Comparison of ENCODE assay signal across 17 cellular contexts in the genomic region with DNA sequence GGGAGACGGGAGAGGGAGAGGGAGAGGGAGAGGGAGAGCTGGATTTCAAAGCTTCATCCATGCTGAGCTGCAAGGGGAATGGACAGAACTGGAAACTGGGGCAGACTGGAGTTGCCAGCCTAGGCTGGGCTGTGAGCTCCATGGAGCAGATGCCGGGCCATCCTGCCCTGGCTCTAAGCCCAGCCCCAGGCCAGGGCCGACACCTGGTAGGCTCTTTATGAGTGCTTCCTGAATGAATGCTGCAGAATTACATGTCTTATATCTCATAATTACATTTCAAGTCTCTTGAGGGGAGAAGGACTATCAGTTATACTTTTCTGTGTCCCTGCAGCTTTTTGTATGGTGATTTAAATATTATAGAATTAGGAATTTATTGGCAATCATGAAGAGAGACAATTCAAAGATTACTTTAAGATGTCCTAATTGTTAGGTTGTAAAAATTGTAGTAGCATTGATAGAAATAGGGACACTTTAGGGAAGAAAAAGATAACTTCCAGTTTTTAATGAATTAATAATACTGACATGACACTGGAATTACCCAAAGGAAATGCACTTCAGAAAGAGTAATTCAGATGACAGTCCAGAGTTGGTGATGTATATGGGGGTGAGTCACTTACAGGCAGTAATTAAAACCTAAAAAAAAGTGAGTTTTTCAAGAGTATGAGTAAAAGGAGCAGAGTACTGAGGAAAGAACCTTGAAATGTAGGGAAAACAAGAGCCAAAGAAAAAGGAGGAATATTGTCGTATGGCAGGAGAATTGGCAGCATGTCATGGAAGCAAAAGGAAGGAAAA. TPM values are rescaled to one million over a fixed set of nuclear protein-coding genes. Genes with fewer than 3 reads are reported as not detected.
DNase-seq lines count a peak whose midpoint lies in the region; ATAC-seq, FAIRE-seq and TF ChIP-seq lines count a peak whose summit lies in the region.
"Had no signal": no experiment of that assay in that cellular context is flagged by ENCODE, and none has a peak within 500 bp of the region (broad histone marks: within the 10 kb centered on the region; RNA-seq: fewer than 3 reads in every experiment).

No MANE protein-coding gene starts in this region.

- H3K4me3 Mint-ChIP-seq in stimulated activated memory B cell treated with anti-CD40 and anti-IgM and Interleukin-4, amounts not matched to agents 10 μg/mL and 1 μg/mL and 100 μg/mL, for 72 hours: no peak overlapping the region
- H3K4me3 Mint-ChIP-seq: activated naive CD4-positive, alpha-beta T cell treated with anti-CD3 and anti-CD28 coated beads for 36 hours; central memory CD8-positive, alpha-beta T cell; naive thymus-derived CD8-positive, alpha-beta T cell had no signal

- no peaks in the 10 kb centered on the region for H3K4me1 Mint-ChIP-seq in stimulated activated memory B cell treated with anti-CD40 and anti-IgM and Interleukin-4, amounts not matched to agents 10 μg/mL and 1 μg/mL and 100 μg/mL, for 72 hours
- H3K4me1 Mint-ChIP-seq: naive thymus-derived CD8-positive, alpha-beta T cell had no signal

- no peak overlapping the region for H4K5ac ChIP-seq in IMR-90 (ENCODE audit: low read depth, low read length)

- H3K27ac ChIP-seq in IMR-90 (ENCODE audit: insufficient read depth, low read length): no peak overlapping the region
- H3K27ac ChIP-seq: epithelial cell of prostate had no signal

- WGBS in IMR-90 (ENCODE audit: extremely low coverage in 2 of 2, insufficient read length in 1 of 2), 2 experiments: 100% methylated on average over 1 of the region's 4 CpGs; no CpG with 5 or more reads in 1 of the 2 experiments

- no peak overlapping the region for H3K56ac ChIP-seq in IMR-90 (ENCODE audit: extremely low read depth, insufficient read depth, low read length)

- no peak overlapping the region for H2BK120ac ChIP-seq in IMR-90 (ENCODE audit: low read depth, low read length)

- no peak overlapping the region for H2BK20ac ChIP-seq in IMR-90 (ENCODE audit: low read depth, low read length)

- peaks cover 4% of the 10 kb centered on the region; the same call in 1 of the 2 replicates for H3K9me1 ChIP-seq in IMR-90 (ENCODE audit: insufficient read depth, low read length)

- no peak overlapping the region for H2BK15ac ChIP-seq in IMR-90 (ENCODE audit: low read depth, low read length)

- H2BK5ac ChIP-seq in IMR-90 (ENCODE audit: low read depth, low read length, poor library complexity, severe bottlenecking): no peak overlapping the region

- no peak overlapping the region for H4K91ac ChIP-seq in IMR-90 (ENCODE audit: insufficient read depth, low read depth, low read length)

- peaks cover 14% of the 10 kb centered on the region for H3K36me3 ChIP-seq in IMR-90 (ENCODE audit: control insufficient read depth, insufficient read depth, low read length)

- TF ChIP-seq CTCF in IMR-90 (conservative IDR thresholded peaks at IDR 0.05; ENCODE audit: low read depth, low read length): no peak

- H3K14ac ChIP-seq in IMR-90 (replicated peaks; ENCODE audit: low read depth, low read length): no peak overlapping the region

- no peaks in the 10 kb centered on the region for H3K27me3 ChIP-seq in IMR-90 (ENCODE audit: control insufficient read depth, insufficient read depth, low read length)

- no peak for TF ChIP-seq POLR2A in IMR-90 (IDR thresholded peaks at IDR 0.05; ENCODE audit: low read depth, low read length)

- H3K27ac Mint-ChIP-seq in stimulated activated memory B cell treated with anti-CD40 and anti-IgM and Interleukin-4, amounts not matched to agents 10 μg/mL and 1 μg/mL and 100 μg/mL, for 72 hours: no peak overlapping the region
- H3K27ac Mint-ChIP-seq: activated naive CD4-positive, alpha-beta T cell treated with anti-CD3 and anti-CD28 coated beads for 36 hours had no signal

- H3K4me3 ChIP-seq in IMR-90 (ENCODE audit: insufficient read depth, low read depth, low read length): no peak overlapping the region

- intact Hi-C loops in IMR-90 (cut with micrococcal nuclease): no loop called here

- CTCF ChIA-PET in IMR-90 (lab: Yijun Ruan, JAX): no interaction called here

- dilution Hi-C loops in IMR-90 (cut with HindIII; ENCODE audit: low sequenced_read_pairs, unreplicated experiment): no loop called here

- H3K9me3 ChIP-seq in IMR-90 (ENCODE audit: control insufficient read depth, insufficient read depth, low read length): no peaks in the 10 kb centered on the region

- peaks cover 2 to 5% of the 10 kb centered on the region in 2 experiments; a peak in 2 of 4 replicates for H3K79me1 ChIP-seq in IMR-90 (ENCODE audit: low read depth in 1 of 2, low read length in 2 of 2)

- no peaks in the 10 kb centered on the region for H3K4me1 ChIP-seq in IMR-90 (ENCODE audit: control insufficient read depth, insufficient read depth, low read length)

- TF ChIP-seq RAD21 in IMR-90 (IDR thresholded peaks at IDR 0.05; ENCODE audit: low read length): no peak

- H3K27me3 Mint-ChIP-seq in stimulated activated memory B cell treated with anti-CD40 and anti-IgM and Interleukin-4, amounts not matched to agents 10 μg/mL and 1 μg/mL and 100 μg/mL, for 72 hours: no peaks in the 10 kb centered on the region
- H3K27me3 Mint-ChIP-seq: central memory CD8-positive, alpha-beta T cell; naive thymus-derived CD8-positive, alpha-beta T cell had no signal

- H3K4ac ChIP-seq in IMR-90 (ENCODE audit: low read depth, low read length): no peak overlapping the region

- POLR2A ChIA-PET in IMR-90 (lab: Charles Lee; ENCODE audit: unreplicated experiment): no interaction called here

- H2AK5ac ChIP-seq in IMR-90 (ENCODE audit: low read depth, low read length): no peak overlapping the region

- H3K23ac ChIP-seq in IMR-90 (ENCODE audit: low read depth, low read length): no peak overlapping the region

- H3K36me3 Mint-ChIP-seq in stimulated activated memory B cell treated with anti-CD40 and anti-IgM and Interleukin-4, amounts not matched to agents 10 μg/mL and 1 μg/mL and 100 μg/mL, for 72 hours: peaks cover 65% of the 10 kb centered on the region

- BruUV-seq in IMR-90 (replicated peaks; lab: Mats Ljungman, UMichigan): no TSS peak

- peaks cover 3% of the 10 kb centered on the region for H3K9me3 Mint-ChIP-seq in stimulated activated memory B cell treated with anti-CD40 and anti-IgM and Interleukin-4, amounts not matched to agents 10 μg/mL and 1 μg/mL and 100 μg/mL, for 72 hours

- H4K8ac ChIP-seq in IMR-90 (ENCODE audit: low read depth in 2 of 2, low read length in 2 of 2): no peak overlapping the region

- DNase-seq in Daoy (ENCODE audit: low read depth) (peak; percentile 13), IMR-90 (peak; percentile 56), cerebellar cortex (ENCODE audit: low spot score) (peak; percentile 86), lung microvascular endothelial cell (ENCODE audit: low read depth in 2 of 2) (peak; percentile 11 to 76), HTR-8/SVneo (ENCODE audit: insufficient read length, low spot score) (no peak)
- DNase-seq: activated naive CD4-positive, alpha-beta T cell treated with anti-CD3 and anti-CD28 coated beads for 36 hours; hippocampal formation; MV-4-11; naive thymus-derived CD8-positive, alpha-beta T cell; NCI-H2171 had no signal

- H3K9ac ChIP-seq in IMR-90 (ENCODE audit: low read depth, low read length): no peak overlapping the region

- FAIRE-seq in HTR-8/SVneo (lab: Jason Lieb, UNC): no peak
- FAIRE-seq: G401.6 had no signal

- no peak overlapping the region for H2AK9ac ChIP-seq in IMR-90 (replicated peaks; ENCODE audit: low read depth, low read length, poor library complexity)

- ATAC-seq in IMR-90 (ENCODE audit: low read depth) (0 out of 2 replicates have a peak, but pooled peaks have one; percentile 48), GM18870 (IDR thresholded peaks at IDR 0.05; ENCODE audit: unreplicated experiment) (no peak), GM18517 (IDR thresholded peaks at IDR 0.05; ENCODE audit: unreplicated experiment) (no peak)
- no peak for ATAC-seq in stimulated activated memory B cell treated with anti-CD40 and anti-IgM and Interleukin-4, amounts not matched to agents 10 μg/mL and 1 μg/mL and 100 μg/mL, for 72 hours
- ATAC-seq: left lobe of liver; naive thymus-derived CD8-positive, alpha-beta T cell had no signal

- in situ Hi-C loops in IMR-90 (cut with MboI; ENCODE audit: low sequenced_read_pairs): no loop called here

- H4K20me1 ChIP-seq in IMR-90 (ENCODE audit: insufficient read depth, low read length): no peaks in the 10 kb centered on the region

- no peak overlapping the region for H3K4me2 ChIP-seq in IMR-90 (ENCODE audit: low read depth, low read length)

- no peak overlapping the region for H3K18ac ChIP-seq in IMR-90 (ENCODE audit: low read depth, low read length)

- H2AFZ ChIP-seq in IMR-90 (replicated peaks; ENCODE audit: low read length, poor library complexity): no peak overlapping the region

TF ChIP-seq in IMR-90, 13 proteins besides CTCF, POLR2A, EP300 and RAD21:
- TF ChIP-seq BHLHE40 (IDR thresholded peaks at IDR 0.05; ENCODE audit: low read depth, low read length) (no peak), FOS (IDR thresholded peaks at IDR 0.05; ENCODE audit: low read depth, low read length) (peak; percentile 49; the same call in 1 of the 2 replicates)

RNA-seq across cellular contexts. Expression of gene SCYL2, which starts 29.0 kb away (rescaled TPM):
- total RNA-seq in Daoy (2014; rRNA removed; shearing (Covaris generic)): 33.9 and 39.3 TPM in 2 replicates
- 52.0 and 67.2 TPM in 2 replicates for total RNA-seq in IMR-90 (2012; rRNA removed)
- 13.3 and 15.3 TPM in 2 replicates for polyA plus RNA-seq in IMR-90 (2012; rRNA removed)
- polyA plus RNA-seq in IMR-90 (2012; cell fraction: cytosol; rRNA removed): 3.8 and 4.3 TPM in 2 replicates
- polyA plus RNA-seq in IMR-90 (2012; cell fraction: nucleus; rRNA removed; ENCODE audit: low replicate concordance): 2.4 and 21.2 TPM in 2 replicates
- 31.7 and 34.0 TPM in 2 replicates for total RNA-seq in lung microvascular endothelial cell

RNA-seq across cellular contexts. Expression of gene DEPDC4, which starts 29.1 kb away (rescaled TPM):
- total RNA-seq in Daoy (2014; rRNA removed; shearing (Covaris generic)): 1.1 and 2.4 TPM in 2 replicates
- total RNA-seq in IMR-90 (2012; rRNA removed) (0.72 and 7.5 TPM in 2 replicates), lung microvascular endothelial cell (0.20 and 0.22 TPM in 2 replicates)
- 0.39 and 0.79 TPM in 2 replicates for polyA plus RNA-seq in IMR-90 (2012; rRNA removed)
- polyA plus RNA-seq in IMR-90 (2012; cell fraction: cytosol; rRNA removed): 0.08 and 4.5 TPM in 2 replicates
- polyA plus RNA-seq in IMR-90 (2012; cell fraction: nucleus; rRNA removed; ENCODE audit: low replicate concordance): 3.2 TPM in 1 of 2 replicates, not detected in the other
